14 cellular contexts compared by ENCODE assay signal in genomic region chr2:1518501-1518821, GRCh38.
DNase-seq lines count a peak whose midpoint lies in the region; ATAC-seq and TF ChIP-seq lines count a peak whose summit lies in the region.
"Had no signal": no experiment of that assay in that cellular context is flagged by ENCODE, and none has a peak within 500 bp of the region (broad histone marks: within the 10 kb centered on the region; RNA-seq: fewer than 3 reads in every experiment).

No MANE protein-coding gene starts in this region.

- no peak for ATAC-seq in right cardiac atrium
- ATAC-seq in activated naive CD4-positive, alpha-beta T cell treated with anti-CD3 and anti-CD28 coated beads, Interleukin-2, amount 50 U/mL, for 72 hours, result peak; percentile 64 to 74
- ATAC-seq in stimulated activated naive CD8-positive, alpha-beta T cell treated with anti-CD3 and anti-CD28 coated beads, Interleukin-15, Interleukin-2, amounts not matched to agents 100 U/mL and 50 U/mL, for 24 hours, result peak; percentile 34
- ATAC-seq: left lung had no signal

- no peak for TF ChIP-seq CTCF in left ventricle myocardium inferior (IDR thresholded peaks at IDR 0.05; ENCODE audit: borderline replicate concordance)

- no peak for DNase-seq in left ventricle myocardium inferior
- DNase-seq in right cardiac atrium, result no peak
- DNase-seq in MV-4-11 (lab: John Stamatoyannopoulos, UW), result peak; percentile 36
- no peak for DNase-seq in activated naive CD4-positive, alpha-beta T cell treated with anti-CD3 and anti-CD28 coated beads, Interleukin-2, amount 50 U/mL, for 72 hours (ENCODE audit: low spot score in 2 of 2)
- DNase-seq in stimulated activated naive CD8-positive, alpha-beta T cell treated with anti-CD3 and anti-CD28 coated beads, Interleukin-15, Interleukin-2, amounts not matched to agents 100 U/mL and 50 U/mL, for 24 hours, result no peak
- DNase-seq in SHP77 (lab: John Stamatoyannopoulos, UW), result no peak
- DNase-seq in NCI-H82 (lab: John Stamatoyannopoulos, UW), result no peak
- DNase-seq in NCI-H128 (lab: John Stamatoyannopoulos, UW; ENCODE audit: unreplicated experiment), result no peak
- DNase-seq: foreskin melanocyte, NCI-H526, small intestine had no signal

- H3K9me3 ChIP-seq in left ventricle myocardium inferior (replicated peaks) (no peaks in the 10 kb centered on the region), right cardiac atrium (ENCODE audit: control insufficient read depth, low read length) (no peaks in the 10 kb centered on the region)
- H3K9me3 ChIP-seq: ascending aorta, left lung, upper lobe of left lung had no signal

- H3K27me3 ChIP-seq in left ventricle myocardium inferior (ENCODE audit: low read depth) (peaks cover 11% of the 10 kb centered on the region), right cardiac atrium (ENCODE audit: control insufficient read depth, insufficient read depth) (no peaks in the 10 kb centered on the region)
- H3K27me3 ChIP-seq: ascending aorta, left lung, upper lobe of left lung had no signal

- H3K9me3 Mint-ChIP-seq in activated naive CD4-positive, alpha-beta T cell treated with anti-CD3 and anti-CD28 coated beads, Interleukin-2, amount 50 U/mL, for 72 hours, result no peaks in the 10 kb centered on the region

- WGBS in right cardiac atrium, result 78% methylated on average over 2 of the region's 2 CpGs

- peak overlapping the region; percentile 68 to 73 for H3K27ac Mint-ChIP-seq in activated naive CD4-positive, alpha-beta T cell treated with anti-CD3 and anti-CD28 coated beads, Interleukin-2, amount 50 U/mL, for 72 hours

- no peak overlapping the region for H3K4me3 ChIP-seq in left ventricle myocardium inferior
- no peak overlapping the region for H3K4me3 ChIP-seq in right cardiac atrium (ENCODE audit: low read length)
- H3K4me3 ChIP-seq: ascending aorta, left lung, upper lobe of left lung had no signal

- H3K4me1 ChIP-seq in left ventricle myocardium inferior (peaks cover 11% of the 10 kb centered on the region), right cardiac atrium (ENCODE audit: control insufficient read depth, insufficient read depth, low read length) (no peaks in the 10 kb centered on the region)
- H3K4me1 ChIP-seq: ascending aorta, left lung had no signal

- no peaks in the 10 kb centered on the region for H3K36me3 ChIP-seq in left ventricle myocardium inferior
- H3K36me3 ChIP-seq: ascending aorta, left lung, upper lobe of left lung had no signal

- H3K27ac ChIP-seq in left ventricle myocardium inferior (replicated peaks) (peak overlapping the region; percentile 59), right cardiac atrium (ENCODE audit: low read length) (no peak overlapping the region)
- H3K27ac ChIP-seq: ascending aorta, left lung, upper lobe of left lung had no signal

- intact Hi-C loops in left ventricle myocardium inferior (cut with micrococcal nuclease) (no loop called here), right cardiac atrium (cut with DNase I) (no loop called here)

- H3K36me3 Mint-ChIP-seq in activated naive CD4-positive, alpha-beta T cell treated with anti-CD3 and anti-CD28 coated beads, Interleukin-2, amount 50 U/mL, for 72 hours, result no peaks in the 10 kb centered on the region

Comparison
In these comparisons a context has a peak if more than half of its experiments do, and no peak if none do; other contexts are left out.
1. ATAC-seq: peak in activated naive CD4-positive, alpha-beta T cell treated with anti-CD3 and anti-CD28 coated beads, Interleukin-2, amount 50 U/mL, for 72 hours (2 of 2) and stimulated activated naive CD8-positive, alpha-beta T cell treated with anti-CD3 and anti-CD28 coated beads, Interleukin-15, Interleukin-2, amounts not matched to agents 100 U/mL and 50 U/mL, for 24 hours (single experiment); none in right cardiac atrium (0 of 2).